Comparison of ENCODE assay signal across 22 cellular contexts in the genomic region with DNA sequence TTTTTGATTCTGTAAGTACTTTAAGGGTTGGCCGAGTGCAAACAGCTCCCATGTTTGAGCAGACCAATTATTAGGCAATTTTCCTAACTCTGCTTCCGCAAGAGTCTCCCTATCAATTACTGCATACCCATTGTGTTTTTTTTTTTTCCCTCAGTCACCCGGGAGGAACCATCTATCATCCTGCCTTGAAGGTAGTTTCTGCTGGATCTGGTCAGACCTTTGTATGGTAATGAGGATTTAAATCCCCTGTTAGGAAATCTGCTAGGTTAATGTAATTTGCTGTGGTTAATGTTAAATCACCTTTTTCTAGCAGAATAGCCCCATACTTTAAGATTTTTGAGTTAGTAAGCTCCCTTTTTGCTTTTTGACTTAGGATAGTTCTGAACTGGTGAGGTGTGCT.
"Had no signal": no experiment of that assay in that cellular context is flagged by ENCODE, and none has a peak within 500 bp of the region (broad histone marks: within the 10 kb centered on the region; RNA-seq: fewer than 3 reads in every experiment).

No MANE protein-coding gene starts in this region.

- H3K4me3 ChIP-seq: hepatocyte, lung, tibial nerve, upper lobe of right lung, vagina had no signal

- H2AFZ ChIP-seq: hepatocyte had no signal

- DNase-seq: effector memory CD8-positive, alpha-beta T cell; foreskin melanocyte; head of caudate nucleus; left colon; left ventricle myocardium superior; mesenchymal stem cell; naive B cell; posterior cingulate gyrus; right cardiac atrium; small intestine; stimulated activated CD4-positive, alpha-beta T cell treated with anti-CD3 and anti-CD28 coated beads, Interleukin-4, amount 100 ng/mL, for 1 hour; stimulated activated CD8-positive, alpha-beta memory T cell treated with anti-CD3 and anti-CD28 coated beads, Interleukin-4, amount 100 ng/mL, for 48 hours; stimulated activated naive CD8-positive, alpha-beta T cell treated with anti-CD3 and anti-CD28 coated beads, Interleukin-15, Interleukin-2, amounts not matched to agents 100 U/mL and 50 U/mL, for 24 hours; upper lobe of right lung had no signal

- H3K36me3 Mint-ChIP-seq: stimulated activated effector memory CD8-positive, alpha-beta T cell treated with anti-CD3 and anti-CD28 coated beads, Interleukin-12 subunit alpha, Interleukin-12 subunit beta, amount 100 ng/mL, for 72 hours had no signal

- H3K79me2 ChIP-seq: hepatocyte had no signal

- H3K4me1 ChIP-seq: tibial nerve, upper lobe of right lung, vagina had no signal

- H3K36me3 ChIP-seq: neutrophil, upper lobe of right lung had no signal

- ATAC-seq: effector memory CD8-positive, alpha-beta T cell; left colon; left ventricle myocardium superior; right cardiac atrium; stimulated activated effector memory CD8-positive, alpha-beta T cell treated with anti-CD3 and anti-CD28 coated beads, Interleukin-12 subunit alpha, Interleukin-12 subunit beta, amount 100 ng/mL, for 72 hours; stimulated activated naive CD8-positive, alpha-beta T cell treated with anti-CD3 and anti-CD28 coated beads, Interleukin-15, Interleukin-2, amounts not matched to agents 100 U/mL and 50 U/mL, for 24 hours; upper lobe of right lung had no signal

- H3K27me3 Mint-ChIP-seq: dendritic cell treated with granulocyte-macrophage colony-stimulating factor and Interleukin-4, amounts not matched to agents 40 ng/mL and 50 ng/mL, for 4 days; effector memory CD8-positive, alpha-beta T cell; naive B cell had no signal

- H3K4me2 ChIP-seq: hepatocyte had no signal

- H3K27ac ChIP-seq: hepatocyte, neutrophil, tibial nerve, upper lobe of right lung, vagina had no signal

- H3K4me3 Mint-ChIP-seq: dendritic cell treated with granulocyte-macrophage colony-stimulating factor and Interleukin-4, amounts not matched to agents 40 ng/mL and 50 ng/mL, for 4 days; effector memory CD8-positive, alpha-beta T cell; naive B cell; nephron; stimulated activated effector memory CD8-positive, alpha-beta T cell treated with anti-CD3 and anti-CD28 coated beads, Interleukin-12 subunit alpha, Interleukin-12 subunit beta, amount 100 ng/mL, for 72 hours had no signal

- H3K27me3 ChIP-seq: hepatocyte, neutrophil, tibial nerve, upper lobe of right lung, vagina had no signal

- H3K9me3 ChIP-seq: neutrophil, upper lobe of right lung had no signal

- H3K9me3 Mint-ChIP-seq: effector memory CD8-positive, alpha-beta T cell had no signal

- H3K4me1 Mint-ChIP-seq: naive B cell; nephron; stimulated activated effector memory CD8-positive, alpha-beta T cell treated with anti-CD3 and anti-CD28 coated beads, Interleukin-12 subunit alpha, Interleukin-12 subunit beta, amount 100 ng/mL, for 72 hours had no signal

- H3K27ac Mint-ChIP-seq: dendritic cell treated with granulocyte-macrophage colony-stimulating factor and Interleukin-4, amounts not matched to agents 40 ng/mL and 50 ng/mL, for 4 days; effector memory CD8-positive, alpha-beta T cell; naive B cell; nephron; stimulated activated effector memory CD8-positive, alpha-beta T cell treated with anti-CD3 and anti-CD28 coated beads, Interleukin-12 subunit alpha, Interleukin-12 subunit beta, amount 100 ng/mL, for 72 hours had no signal
